Comparison of ENCODE assay signal across 8 cellular contexts in the genomic region with DNA sequence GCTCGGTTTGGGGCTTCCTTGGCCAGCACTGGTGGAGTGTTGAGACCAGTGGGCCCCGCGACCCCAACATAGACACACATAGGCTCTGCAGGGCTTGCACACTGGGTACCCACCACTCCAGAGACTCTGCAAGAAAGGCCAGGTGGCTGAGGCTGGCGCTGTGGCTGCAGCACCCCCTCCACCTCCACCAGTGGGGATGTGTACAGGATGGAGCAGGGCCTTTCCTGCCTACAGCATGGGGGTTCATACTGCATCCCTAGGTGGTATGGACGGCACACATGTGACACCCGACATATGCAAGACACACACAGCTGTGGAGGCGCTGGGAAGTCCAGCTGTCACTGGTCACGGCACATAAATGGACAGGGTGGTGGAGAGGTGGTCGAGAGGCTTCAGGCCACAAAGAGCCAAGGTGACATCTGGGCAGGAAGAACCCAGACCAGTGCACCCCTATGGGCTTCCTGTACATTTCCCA. TPM values are rescaled to one million over a fixed set of nuclear protein-coding genes. Genes with fewer than 3 reads are reported as not detected.
A peak's percentile ranks its signal among the peaks of the same experiment; 100 is the strongest.
DNase-seq lines count a peak whose midpoint lies in the region; ATAC-seq and TF ChIP-seq lines count a peak whose summit lies in the region.

No MANE protein-coding gene starts in this region.

- TF ChIP-seq POLR2A in body of pancreas (IDR thresholded peaks at IDR 0.05), result no peak

- H3K27me3 ChIP-seq in body of pancreas, result no peaks in the 10 kb centered on the region
- H3K27me3 ChIP-seq in mesendoderm (ENCODE audit: insufficient read depth, low read length, poor library complexity), result no peaks in the 10 kb centered on the region

- H3K79me2 ChIP-seq in mesendoderm (ENCODE audit: control insufficient read depth, insufficient read depth, low read length), result no peaks in the 10 kb centered on the region

- H3K4me1 Mint-ChIP-seq in activated T-cell treated with anti-CD3 and anti-CD28 coated beads, Interleukin-2, amount 50 U/mL, for 24 hours (ENCODE audit: low read depth), result peaks cover 55% of the 10 kb centered on the region
- peaks cover 7% of the 10 kb centered on the region for H3K4me1 Mint-ChIP-seq in type B pancreatic cell (ENCODE audit: unreplicated experiment)

- no peak overlapping the region for H2BK120ac ChIP-seq in mesendoderm (ENCODE audit: low read depth, low read length)

- no peaks in the 10 kb centered on the region for H3K27me3 Mint-ChIP-seq in activated T-cell treated with anti-CD3 and anti-CD28 coated beads, Interleukin-2, amount 50 U/mL, for 24 hours
- H3K27me3 Mint-ChIP-seq in type B pancreatic cell, result peaks cover 7% of the 10 kb centered on the region

- WGBS in body of pancreas, 2 donors, result 27 to 45% methylated on average over 5 to 9 of the region's 9 CpGs
- WGBS in mesendoderm (ENCODE audit: extremely low coverage, insufficient coverage, low lambda C conversion rate), result no CpG with 5 or more reads among the region's 9 CpGs

- no peak for ATAC-seq in body of pancreas

- peak overlapping the region; percentile 89 for H3K23ac ChIP-seq in mesendoderm (ENCODE audit: low read length)

- H2BK15ac ChIP-seq in mesendoderm (replicated peaks; ENCODE audit: low read depth), result no peak overlapping the region

- no peak overlapping the region for H3K4ac ChIP-seq in mesendoderm (ENCODE audit: low read depth, low read length)

- H3K18ac ChIP-seq in mesendoderm (ENCODE audit: low read length), result no peak overlapping the region

- H4K8ac ChIP-seq in mesendoderm (ENCODE audit: low read depth, low read length), result no peak overlapping the region

- peak overlapping the region; percentile 86 for H3K56ac ChIP-seq in mesendoderm (ENCODE audit: low read length)

- peak overlapping the region; percentile 82 for H3K4me3 Mint-ChIP-seq in activated T-cell treated with anti-CD3 and anti-CD28 coated beads, Interleukin-2, amount 50 U/mL, for 24 hours
- peak overlapping the region; percentile 80 for H3K4me3 Mint-ChIP-seq in type B pancreatic cell

- no peaks in the 10 kb centered on the region for H3K9me3 ChIP-seq in body of pancreas

- DNase-seq in activated T-cell treated with anti-CD3 and anti-CD28 coated beads, Interleukin-2, amount 50 U/mL, for 24 hours, result no peak
- DNase-seq in activated T-cell treated with anti-CD3 and anti-CD28 coated beads for 4 hours (no peak), body of pancreas (peak in 1 of 4 donors; percentile 26), mesendoderm (no peak), type B pancreatic cell (ENCODE audit: extremely low spot score, unreplicated experiment) (no peak), OCI-M2 (lab: John Stamatoyannopoulos, UW; ENCODE audit: unreplicated experiment) (no peak), UCSD-AML1 (lab: John Stamatoyannopoulos, UW; ENCODE audit: unreplicated experiment) (no peak)
- no peak for DNase-seq in stimulated activated CD4-positive, alpha-beta T cell treated with anti-CD3 and anti-CD28 coated beads, Interleukin-2, amount 100 ng/mL, for 48 hours

- H4K5ac ChIP-seq in mesendoderm (ENCODE audit: low read length), result no peak overlapping the region

- H3K4me3 ChIP-seq in body of pancreas, result peak overlapping the region; percentile 32 to 59
- H3K4me3 ChIP-seq in mesendoderm (ENCODE audit: low read length), result no peak overlapping the region

- H3K9me3 Mint-ChIP-seq in activated T-cell treated with anti-CD3 and anti-CD28 coated beads, Interleukin-2, amount 50 U/mL, for 24 hours, result no peaks in the 10 kb centered on the region
- H3K9me3 Mint-ChIP-seq in type B pancreatic cell, result no peaks in the 10 kb centered on the region

- no peak overlapping the region for H2BK5ac ChIP-seq in mesendoderm (ENCODE audit: low read length)

- TF ChIP-seq CTCF in body of pancreas (IDR thresholded peaks at IDR 0.05) (no peak), type B pancreatic cell (conservative IDR thresholded peaks at IDR 0.05) (no peak)

- peak overlapping the region; percentile 75 for H3K9ac ChIP-seq in mesendoderm (ENCODE audit: low read length)

- intact Hi-C loops in body of pancreas (cut with DNase I), result no loop called here

- H3K36me3 ChIP-seq in body of pancreas (replicated peaks in 1 of 2; ENCODE audit: insufficient read depth in 1 of 2, low read depth in 2 of 2), result no peaks in the 10 kb centered on the region
- H3K36me3 ChIP-seq in mesendoderm (ENCODE audit: control insufficient read depth, insufficient read depth, low read length), result no peaks in the 10 kb centered on the region

- peak overlapping the region; percentile 76 for H3K27ac Mint-ChIP-seq in activated T-cell treated with anti-CD3 and anti-CD28 coated beads, Interleukin-2, amount 50 U/mL, for 24 hours
- H3K27ac Mint-ChIP-seq in type B pancreatic cell, result peak overlapping the region; percentile 48

- peaks cover 65% of the 10 kb centered on the region for H3K4me1 ChIP-seq in body of pancreas
- no peaks in the 10 kb centered on the region for H3K4me1 ChIP-seq in mesendoderm (ENCODE audit: control insufficient read depth, low read depth, low read length)

- no peaks in the 10 kb centered on the region for H3K79me1 ChIP-seq in mesendoderm (ENCODE audit: low read length)

- H3K27ac ChIP-seq in body of pancreas, result peak overlapping the region in 2 of 4 donors; percentile 80 to 81
- H3K27ac ChIP-seq in mesendoderm (ENCODE audit: low read depth, low read length), result no peak overlapping the region

- H2AK5ac ChIP-seq in mesendoderm (ENCODE audit: low read length), result no peak overlapping the region

- peak overlapping the region; percentile 57 for H3K4me2 ChIP-seq in mesendoderm (ENCODE audit: low read length)

- peaks cover 46% of the 10 kb centered on the region for H3K36me3 Mint-ChIP-seq in activated T-cell treated with anti-CD3 and anti-CD28 coated beads, Interleukin-2, amount 50 U/mL, for 24 hours (ENCODE audit: low read depth)
- no peaks in the 10 kb centered on the region for H3K36me3 Mint-ChIP-seq in type B pancreatic cell

RNA-seq across cellular contexts. Expression of gene RNPEPL1, which starts 1.3 kb away (rescaled TPM):
- total RNA-seq in body of pancreas (100 to 1,000 TPM in 1 of 2 donors, 10 to 100 TPM in 1; 63.3 to 162 TPM), type B pancreatic cell (ENCODE audit: low replicate concordance) (40.5 and 66.4 TPM in 2 replicates)
- polyA plus RNA-seq in mesendoderm (2013, experiment 1 of 2), result 5.8 TPM
- polyA plus RNA-seq in mesendoderm (2013, experiment 2 of 2), result 5.3 TPM

RNA-seq across cellular contexts. Expression of gene DUSP28, which starts 9.4 kb away (rescaled TPM):
- total RNA-seq in body of pancreas (1 to 10 TPM; 4.7 to 6.6 TPM), type B pancreatic cell (ENCODE audit: low replicate concordance) (4.3 and 6.4 TPM in 2 replicates)
- 1.6 TPM for polyA plus RNA-seq in mesendoderm (2013, experiment 1 of 2)
- polyA plus RNA-seq in mesendoderm (2013, experiment 2 of 2), result 1.6 TPM

RNA-seq across cellular contexts. Expression of gene ANKMY1, which starts 11.8 kb away (rescaled TPM):
- 10 to 100 TPM; 17.9 to 26.0 TPM for total RNA-seq in body of pancreas
- 2.1 TPM for polyA plus RNA-seq in mesendoderm (2013, experiment 1 of 2)
- polyA plus RNA-seq in mesendoderm (2013, experiment 2 of 2), result 1.9 TPM
- 13.4 and 16.8 TPM in 2 replicates for total RNA-seq in type B pancreatic cell (ENCODE audit: low replicate concordance)

RNA-seq across cellular contexts. Expression of gene CAPN10, which starts 17.0 kb away (rescaled TPM):
- total RNA-seq in body of pancreas, result 10 to 100 TPM; 16.3 to 34.3 TPM
- polyA plus RNA-seq in mesendoderm (2013, experiment 1 of 2), result 11.8 TPM
- 11.6 TPM for polyA plus RNA-seq in mesendoderm (2013, experiment 2 of 2)
- total RNA-seq in type B pancreatic cell (ENCODE audit: low replicate concordance), result 36.3 and 55.2 TPM in 2 replicates

RNA-seq across cellular contexts. Expression of gene GPR35, which starts 55.7 kb away (rescaled TPM):
- total RNA-seq in body of pancreas (1 to 10 TPM in 1 of 2 donors, under 1 TPM in 1; 0.33 to 3.4 TPM), type B pancreatic cell (ENCODE audit: low replicate concordance) (3.6 and 3.9 TPM in 2 replicates)
- 0.10 TPM for polyA plus RNA-seq in mesendoderm (2013, experiment 1 of 2)
- 0.13 TPM for polyA plus RNA-seq in mesendoderm (2013, experiment 2 of 2)
